Comparison of ENCODE assay signal across 11 cellular contexts in the genomic region with DNA sequence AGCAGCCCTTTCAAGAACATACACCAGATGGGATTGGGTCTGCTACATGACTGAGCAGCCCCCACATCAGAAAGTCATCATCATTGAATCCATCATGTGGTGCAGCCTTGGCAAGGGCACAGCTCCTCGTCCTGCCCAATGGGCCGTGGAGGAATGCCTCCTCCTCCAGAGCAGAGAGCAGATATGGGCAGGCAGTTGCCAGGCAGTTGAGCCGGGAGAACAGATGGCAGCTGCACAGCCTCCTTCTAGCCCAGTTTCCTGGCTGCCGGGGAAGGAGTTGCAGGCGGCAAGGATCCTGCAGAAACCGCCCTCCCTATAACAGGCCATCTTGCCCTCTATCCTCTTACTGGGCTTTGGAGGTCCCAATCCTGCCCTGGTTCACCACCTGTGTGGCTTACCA. TPM values are rescaled to one million over a fixed set of nuclear protein-coding genes. Genes with fewer than 3 reads are reported as not detected.
DNase-seq lines count a peak whose midpoint lies in the region; ATAC-seq, FAIRE-seq and TF ChIP-seq lines count a peak whose summit lies in the region.
"Had no signal": no experiment of that assay in that cellular context is flagged by ENCODE, and none has a peak within 500 bp of the region (broad histone marks: within the 10 kb centered on the region; RNA-seq: fewer than 3 reads in every experiment).

No MANE protein-coding gene starts in this region.

- no peak overlapping the region for H3K4me3 ChIP-seq in gastroesophageal sphincter

- H3K9me3 ChIP-seq in gastroesophageal sphincter = no peaks in the 10 kb centered on the region

- FAIRE-seq in D721Med (lab: Jason Lieb, UNC) = no peak

- no peaks in the 10 kb centered on the region for H3K36me3 ChIP-seq in gastroesophageal sphincter

- TF ChIP-seq CTCF in D721Med (IDR thresholded peaks at IDR 0.05; ENCODE audit: insufficient read depth, missing control alignments) (no peak), neural crest cell (conservative IDR thresholded peaks at IDR 0.05) (peak; percentile 19), gastroesophageal sphincter (IDR thresholded peaks at IDR 0.05) (no peak)

- no peak for ATAC-seq in gastroesophageal sphincter

- peaks cover 0 to 5% (median 0%) of the 10 kb centered on the region in 3 donors for H3K4me1 ChIP-seq in gastroesophageal sphincter

- H3K27me3 Mint-ChIP-seq in neural crest cell (ENCODE audit: low read depth) = peaks cover 8% of the 10 kb centered on the region

- no peak overlapping the region for H3K27ac ChIP-seq in gastroesophageal sphincter
- H3K27ac ChIP-seq: KMS-11 had no signal

- no peak overlapping the region for H3K27ac Mint-ChIP-seq in neural crest cell (ENCODE audit: unreplicated experiment)

- no CpG with 5 or more reads among the region's 6 CpGs for WGBS in gastroesophageal sphincter (ENCODE audit: low coverage in 1 of 2), 2 donors

- H3K27me3 ChIP-seq in gastroesophageal sphincter = no peaks in the 10 kb centered on the region

- no peak for TF ChIP-seq POLR2A in gastroesophageal sphincter (IDR thresholded peaks at IDR 0.05)

- no peaks in the 10 kb centered on the region for H3K36me3 Mint-ChIP-seq in neural crest cell (ENCODE audit: low read depth)

- no peak overlapping the region for H3K4me3 Mint-ChIP-seq in neural crest cell

- TF ChIP-seq EP300 in gastroesophageal sphincter (IDR thresholded peaks at IDR 0.05) = no peak

- DNase-seq in D721Med (ENCODE audit: insufficient read length, low spot score) (peak; percentile 37), NCI-H2171 treated with DMSO at 0.1 percent for 48 hours (lab: John Stamatoyannopoulos, UW) (peak; percentile 100), cerebellum (ENCODE audit: low spot score) (peak; percentile 92), neural crest cell (ENCODE audit: low read depth, low spot score) (no peak), putamen (ENCODE audit: low spot score) (no peak), amniotic stem cell (lab: John Stamatoyannopoulos, UW) (no peak), NAMALWA (ENCODE audit: low spot score) (no peak)
- DNase-seq: DMS53, SHP77 treated with DMSO at 0.1 percent for 48 hours had no signal

- no peaks in the 10 kb centered on the region for H3K4me1 Mint-ChIP-seq in neural crest cell

- H3K9me3 Mint-ChIP-seq in neural crest cell = no peaks in the 10 kb centered on the region

RNA-seq across cellular contexts. Expression of gene ZFAND3, which starts 11.9 kb away (rescaled TPM):
- 31.0 TPM for total RNA-seq in cerebellum
- 65.9 and 74.4 TPM in 2 replicates for total RNA-seq in neural crest cell
- 10 to 100 TPM; 46.3 to 73.6 (median 49.3) TPM for total RNA-seq in gastroesophageal sphincter

Comparison
In these comparisons a context has a peak if more than half of its experiments do, and no peak if none do; other contexts are left out.
1. DNase-seq: peak in D721Med (single experiment), NCI-H2171 treated with DMSO at 0.1 percent for 48 hours (single experiment) and cerebellum (single experiment); none in neural crest cell (single experiment), putamen (single experiment), amniotic stem cell (single experiment) and NAMALWA (single experiment).